Comparison of ENCODE assay signal across 9 cellular contexts in the genomic region with DNA sequence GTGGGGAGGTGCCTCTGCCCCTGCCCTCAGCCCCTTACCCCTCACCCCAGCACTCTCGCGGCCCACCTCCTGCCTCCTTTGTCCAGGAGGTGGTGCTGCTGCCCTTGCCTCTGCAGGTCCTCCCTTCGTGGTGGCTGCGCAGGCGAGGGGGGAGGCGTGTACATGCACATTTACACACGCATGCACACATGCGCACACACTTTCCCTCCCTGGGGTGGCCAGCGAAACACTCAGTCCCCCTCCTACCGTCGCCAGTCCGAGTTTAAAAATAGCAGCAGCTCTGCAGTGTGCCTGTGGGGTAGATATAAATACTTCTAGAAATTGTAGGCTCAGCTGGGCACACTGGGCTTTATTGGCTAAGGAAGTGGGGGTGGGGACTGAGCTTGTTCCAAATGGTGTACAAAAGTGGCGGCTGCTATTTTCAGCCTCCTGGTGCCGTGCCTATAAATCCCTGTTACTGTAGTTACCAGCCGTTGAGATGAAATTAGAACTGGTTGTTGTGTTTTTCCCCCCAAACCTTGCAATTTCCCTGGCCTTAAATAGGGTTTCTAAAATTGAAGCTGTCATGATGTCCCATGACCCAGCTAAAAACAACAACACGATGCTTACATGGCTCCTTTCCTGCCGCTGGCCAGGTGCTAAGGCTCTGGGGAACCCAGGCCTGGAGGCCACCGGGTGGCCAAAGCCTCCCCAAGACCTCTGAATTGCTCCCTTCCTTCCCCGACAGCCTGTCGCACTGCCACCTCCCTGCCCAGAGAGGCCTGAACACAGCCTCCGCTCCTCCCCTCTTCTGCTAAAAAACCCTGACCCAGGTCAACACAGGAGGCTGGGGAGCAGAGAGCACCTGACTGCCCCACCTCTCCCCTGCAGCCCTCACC. TPM values are rescaled to one million over a fixed set of nuclear protein-coding genes. Genes with fewer than 3 reads are reported as not detected.
DNase-seq lines count a peak whose midpoint lies in the region; ATAC-seq and TF ChIP-seq lines count a peak whose summit lies in the region.
"Had no signal": no experiment of that assay in that cellular context is flagged by ENCODE, and none has a peak within 500 bp of the region (broad histone marks: within the 10 kb centered on the region; RNA-seq: fewer than 3 reads in every experiment).

No MANE protein-coding gene starts in this region.

- H3K36me3 Mint-ChIP-seq in neural progenitor cell = no peaks in the 10 kb centered on the region
- H3K36me3 Mint-ChIP-seq: activated naive CD8-positive, alpha-beta T cell treated with anti-CD3 and anti-CD28 coated beads, Interleukin-2, amount 10 ng/mL, durations not matched to agents 7 days and 5 days had no signal

- peak overlapping the region; percentile 93 for H3K9ac ChIP-seq in BLaER1
- no peak overlapping the region for H3K9ac ChIP-seq in neural progenitor cell
- H3K9ac ChIP-seq in mammary epithelial cell (ENCODE audit: insufficient read depth, low read length) = no peak overlapping the region

- BruUV-seq in mammary epithelial cell (replicated peaks; lab: Mats Ljungman, UMichigan) = no TSS peak

- in situ Hi-C loops in mammary epithelial cell (cut with MboI; ENCODE audit: low sequenced_read_pairs in 2 of 2) = loop anchor here in 1 of 2 donors (25.0 kb wide), 1 partner anchor 493 kb away; the partner anchor contains the start of gene DMC1

- no peak overlapping the region for H2AFZ ChIP-seq in neural progenitor cell (replicated peaks)
- H2AFZ ChIP-seq in mammary epithelial cell (ENCODE audit: low read depth, low read length) = no peak overlapping the region

- peak overlapping the region; percentile 38 for H3K4me3 Mint-ChIP-seq in neural progenitor cell
- H3K4me3 Mint-ChIP-seq: activated naive CD8-positive, alpha-beta T cell treated with anti-CD3 and anti-CD28 coated beads, Interleukin-2, amount 10 ng/mL, durations not matched to agents 7 days and 5 days had no signal

- TF ChIP-seq CTCF in epithelial cell of esophagus (IDR thresholded peaks at IDR 0.05; ENCODE audit: insufficient read depth, low read depth, low read length, missing control alignments) = peak; percentile 24
- TF ChIP-seq CTCF in neural progenitor cell (IDR thresholded peaks at IDR 0.05) = peak; percentile 69
- peak in 1 of 2 donors; percentile 33 for TF ChIP-seq CTCF in mammary epithelial cell (conservative IDR thresholded peaks at IDR 0.05 in 1 of 2, IDR thresholded peaks at IDR 0.05 in 1 of 2; ENCODE audit: extremely low read depth in 1 of 2, insufficient read depth in 1 of 2, low read depth in 1 of 2, low read length in 2 of 2)

- H4K20me1 ChIP-seq in BLaER1 = no peaks in the 10 kb centered on the region
- H4K20me1 ChIP-seq in neural progenitor cell (ENCODE audit: low read depth) = no peaks in the 10 kb centered on the region
- no peaks in the 10 kb centered on the region for H4K20me1 ChIP-seq in mammary epithelial cell (ENCODE audit: insufficient read depth, low read length)

- peaks cover 24% of the 10 kb centered on the region for H3K4me1 Mint-ChIP-seq in neural progenitor cell
- H3K4me1 Mint-ChIP-seq: activated naive CD8-positive, alpha-beta T cell treated with anti-CD3 and anti-CD28 coated beads, Interleukin-2, amount 10 ng/mL, durations not matched to agents 7 days and 5 days had no signal

- H3K27ac Mint-ChIP-seq in neural progenitor cell = peak overlapping the region; percentile 63
- H3K27ac Mint-ChIP-seq: activated naive CD8-positive, alpha-beta T cell treated with anti-CD3 and anti-CD28 coated beads, Interleukin-2, amount 10 ng/mL, durations not matched to agents 7 days and 5 days had no signal

- CTCF ChIA-PET in mammary epithelial cell (lab: Charles Lee; ENCODE audit: low non-redundant PET) = no interaction called here

- no peaks in the 10 kb centered on the region for H3K9me3 Mint-ChIP-seq in neural progenitor cell
- H3K9me3 Mint-ChIP-seq: activated naive CD8-positive, alpha-beta T cell treated with anti-CD3 and anti-CD28 coated beads, Interleukin-2, amount 10 ng/mL, durations not matched to agents 7 days and 5 days had no signal

- H3K4me2 ChIP-seq in BLaER1 (peak overlapping the region; percentile 98), neural progenitor cell (no peak overlapping the region), mammary epithelial cell (ENCODE audit: insufficient read depth, low read depth, low read length) (no peak overlapping the region)

- H3K9me3 ChIP-seq in BLaER1 (no peaks in the 10 kb centered on the region), neural progenitor cell (ENCODE audit: low read depth) (no peaks in the 10 kb centered on the region), mammary epithelial cell (replicated peaks; ENCODE audit: insufficient read depth, low read length) (no peaks in the 10 kb centered on the region)

- H3K36me3 ChIP-seq in BLaER1 (peaks cover 17% of the 10 kb centered on the region; the same call in 1 of the 2 replicates), neural progenitor cell (no peaks in the 10 kb centered on the region), mammary epithelial cell (ENCODE audit: insufficient read depth, low read length) (peaks cover 7% of the 10 kb centered on the region)

- H3K4me1 ChIP-seq in BLaER1 = peaks cover 93% of the 10 kb centered on the region
- H3K4me1 ChIP-seq in neural progenitor cell = no peaks in the 10 kb centered on the region
- H3K4me1 ChIP-seq in mammary epithelial cell (ENCODE audit: insufficient read depth, low read length) = no peaks in the 10 kb centered on the region

- H3K27ac ChIP-seq in BLaER1 (peak overlapping the region; percentile 98), neural progenitor cell (no peak overlapping the region), mammary epithelial cell (ENCODE audit: insufficient read depth, low read depth, low read length) (no peak overlapping the region)

- WGBS in mammary epithelial cell (ENCODE audit: low coverage, missing lambda C conversion rate) = 83% methylated on average over 18 of the region's 21 CpGs

- peaks cover 3% of the 10 kb centered on the region for H3K27me3 Mint-ChIP-seq in neural progenitor cell (ENCODE audit: insufficient read depth, low read depth)
- H3K27me3 Mint-ChIP-seq: activated naive CD8-positive, alpha-beta T cell treated with anti-CD3 and anti-CD28 coated beads, Interleukin-2, amount 10 ng/mL, durations not matched to agents 7 days and 5 days had no signal

- H3K4me3 ChIP-seq in BLaER1 (peak overlapping the region; percentile 70), epithelial cell of esophagus (ENCODE audit: low read length) (no peak overlapping the region), neural progenitor cell (no peak overlapping the region), mammary epithelial cell (replicated peaks in 1 of 3; ENCODE audit: insufficient read depth in 1 of 3, low read depth in 2 of 3, low read length in 3 of 3) (no peak overlapping the region)

- H3F3A ChIP-seq in neural progenitor cell (ENCODE audit: low read depth) = no peaks in the 10 kb centered on the region

- ATAC-seq in HG03045 (IDR thresholded peaks at IDR 0.05; ENCODE audit: unreplicated experiment) = no peak
- ATAC-seq in GM19035 (IDR thresholded peaks at IDR 0.05; ENCODE audit: unreplicated experiment) = no peak
- ATAC-seq in HG03469 (IDR thresholded peaks at IDR 0.05; ENCODE audit: unreplicated experiment) = no peak

- no peaks in the 10 kb centered on the region for H3K27me3 ChIP-seq in BLaER1
- H3K27me3 ChIP-seq in neural progenitor cell = no peaks in the 10 kb centered on the region
- no peaks in the 10 kb centered on the region for H3K27me3 ChIP-seq in mammary epithelial cell (ENCODE audit: insufficient read depth, low read length)

- DNase-seq in NCI-H82 (lab: John Stamatoyannopoulos, UW) = peak; percentile 83
- DNase-seq in epithelial cell of esophagus (ENCODE audit: low read depth) = no peak
- peak; percentile 73 for DNase-seq in neural progenitor cell (ENCODE audit: low spot score)
- no peak for DNase-seq in mammary epithelial cell
- DNase-seq: activated naive CD8-positive, alpha-beta T cell treated with anti-CD3 and anti-CD28 coated beads, Interleukin-2, amount 10 ng/mL, durations not matched to agents 7 days and 5 days had no signal

- intact Hi-C loops in mammary epithelial cell (cut with micrococcal nuclease) = no loop called here

- dilution Hi-C loops in mammary epithelial cell (cut with HindIII; ENCODE audit: low sequenced_read_pairs) = no loop called here

- H3K79me2 ChIP-seq in neural progenitor cell (ENCODE audit: low read depth) = no peaks in the 10 kb centered on the region
- H3K79me2 ChIP-seq in mammary epithelial cell (ENCODE audit: insufficient read depth, low read length) = no peaks in the 10 kb centered on the region

RNA-seq across cellular contexts. Expression of gene PICK1, which starts 12.4 kb away (rescaled TPM):
- total RNA-seq in neural progenitor cell (ENCODE audit: low replicate concordance) = 10.7 and 31.8 TPM in 2 replicates
- 10 to 100 TPM; 38.8 to 40.7 TPM for total RNA-seq in mammary epithelial cell
- 35.4 TPM for polyA plus RNA-seq in mammary epithelial cell
- 33.2 TPM for polyA minus RNA-seq in mammary epithelial cell

RNA-seq across cellular contexts. Expression of gene SLC16A8, which starts 14.4 kb away (rescaled TPM):
- 1.0 and 3.1 TPM in 2 replicates for total RNA-seq in neural progenitor cell (ENCODE audit: low replicate concordance)
- total RNA-seq in mammary epithelial cell = not detected
- polyA plus RNA-seq in mammary epithelial cell = not detected
- not detected for polyA minus RNA-seq in mammary epithelial cell
- total RNA-seq: activated naive CD8-positive, alpha-beta T cell treated with anti-CD3 and anti-CD28 coated beads, Interleukin-2, amount 10 ng/mL, durations not matched to agents 7 days and 5 days had no signal

RNA-seq across cellular contexts. Expression of gene BAIAP2L2, which starts 40.9 kb away (rescaled TPM):
- total RNA-seq in neural progenitor cell (ENCODE audit: low replicate concordance) (0.86 and 2.6 TPM in 2 replicates), mammary epithelial cell (10 to 100 TPM in 1 of 2 donors, 1 to 10 TPM in 1; 2.2 to 10.1 TPM)
- polyA plus RNA-seq in mammary epithelial cell = 5.4 TPM
- 1.1 TPM for polyA minus RNA-seq in mammary epithelial cell

Comparison
In these comparisons a context has a peak if more than half of its experiments do, and no peak if none do; other contexts are left out.
1. DNase-seq: peak in NCI-H82 (single experiment) and neural progenitor cell (single experiment); none in epithelial cell of esophagus (single experiment) and mammary epithelial cell (single experiment).